8 cellular contexts compared by ENCODE assay signal in the genomic region with DNA sequence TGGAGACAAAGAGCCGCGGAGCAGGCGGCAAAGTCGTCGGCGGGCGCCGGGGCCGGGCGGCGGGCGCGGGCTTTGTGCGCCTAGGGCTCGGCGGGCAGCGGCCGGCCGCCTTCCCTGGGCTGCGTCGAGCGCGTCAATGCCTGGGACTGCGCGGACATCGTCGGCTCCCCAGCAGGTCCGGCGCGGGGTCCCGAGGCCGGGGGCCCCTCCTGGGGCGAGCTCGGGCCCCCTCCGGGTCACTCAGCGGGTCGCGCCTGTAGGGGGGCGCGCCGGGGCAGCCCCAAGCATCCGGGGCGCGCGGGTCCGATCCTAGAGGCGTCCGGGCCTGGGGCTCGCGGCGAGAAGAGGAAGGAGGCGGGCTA. TPM values are rescaled to one million over a fixed set of nuclear protein-coding genes. Genes with fewer than 3 reads are reported as not detected.
DNase-seq lines count a peak whose midpoint lies in the region; ATAC-seq and TF ChIP-seq lines count a peak whose summit lies in the region.

No MANE protein-coding gene starts in this region.

- H3K4me3 Mint-ChIP-seq in CD4-positive, CD25-positive, alpha-beta regulatory T cell, result peak overlapping the region; percentile 93 to 100 (median 98)
- H3K4me3 Mint-ChIP-seq in neural progenitor cell, result peak overlapping the region; percentile 99

- peaks cover 23 to 66% (median 42%) of the 10 kb centered on the region in 4 donors for H3K4me1 Mint-ChIP-seq in CD4-positive, CD25-positive, alpha-beta regulatory T cell
- H3K4me1 Mint-ChIP-seq in neural progenitor cell, result peaks cover 59% of the 10 kb centered on the region

- H3K36me3 ChIP-seq in CD4-positive, CD25-positive, alpha-beta regulatory T cell (ENCODE audit: control insufficient read depth, insufficient read depth, low read length), result peaks cover 10% of the 10 kb centered on the region
- peaks cover 4 to 5% of the 10 kb centered on the region in 2 donors for H3K36me3 ChIP-seq in duodenal mucosa (ENCODE audit: control insufficient read depth in 1 of 2, insufficient read depth in 2 of 2, low read length in 2 of 2)
- no peaks in the 10 kb centered on the region for H3K36me3 ChIP-seq in neural progenitor cell

- H3K27ac Mint-ChIP-seq in CD4-positive, CD25-positive, alpha-beta regulatory T cell, result peak overlapping the region in 1 of 3 donors; percentile 95
- H3K27ac Mint-ChIP-seq in neural progenitor cell, result no peak overlapping the region

- H3K27me3 Mint-ChIP-seq in CD4-positive, CD25-positive, alpha-beta regulatory T cell, result peaks cover 31% of the 10 kb centered on the region
- peaks cover 12% of the 10 kb centered on the region for H3K27me3 Mint-ChIP-seq in neural progenitor cell (ENCODE audit: insufficient read depth, low read depth)

- peak overlapping the region; percentile 94 for H3K4me2 ChIP-seq in neural progenitor cell

- H3K27ac ChIP-seq in CD4-positive, CD25-positive, alpha-beta regulatory T cell (ENCODE audit: insufficient read depth, low read length, poor library complexity, severe bottlenecking), result peak overlapping the region; percentile 92
- H3K27ac ChIP-seq in duodenal mucosa (ENCODE audit: low read depth, low read length) (peak overlapping the region; percentile 87), neural progenitor cell (peak overlapping the region; percentile 68)

- H3F3A ChIP-seq in neural progenitor cell (ENCODE audit: low read depth), result peaks cover 23% of the 10 kb centered on the region

- H3K9me3 Mint-ChIP-seq in CD4-positive, CD25-positive, alpha-beta regulatory T cell, result no peaks in the 10 kb centered on the region
- peaks cover 2% of the 10 kb centered on the region for H3K9me3 Mint-ChIP-seq in neural progenitor cell

- no peaks in the 10 kb centered on the region for H3K9me3 ChIP-seq in CD4-positive, CD25-positive, alpha-beta regulatory T cell (ENCODE audit: control insufficient read depth in 2 of 2, low read length in 2 of 2)
- H3K9me3 ChIP-seq in duodenal mucosa (ENCODE audit: control insufficient read depth in 1 of 2, low read length in 2 of 2) (no peaks in the 10 kb centered on the region), neural progenitor cell (ENCODE audit: low read depth) (no peaks in the 10 kb centered on the region)

- ATAC-seq in CD4-positive, CD25-positive, alpha-beta regulatory T cell (ENCODE audit: low read depth in 2 of 2), result no peak
- no peak for ATAC-seq in HG02610 (IDR thresholded peaks at IDR 0.05; ENCODE audit: unreplicated experiment)
- ATAC-seq in GM19395 (IDR thresholded peaks at IDR 0.05; ENCODE audit: unreplicated experiment), result no peak

- H3K4me3 ChIP-seq in CD4-positive, CD25-positive, alpha-beta regulatory T cell (ENCODE audit: low read depth, low read length), result no peak overlapping the region
- peak overlapping the region; percentile 88 for H3K4me3 ChIP-seq in NB4 (ENCODE audit: low read depth, low read length)
- peak overlapping the region; percentile 85 to 97 for H3K4me3 ChIP-seq in duodenal mucosa (ENCODE audit: low read depth in 1 of 2, low read length in 2 of 2)
- H3K4me3 ChIP-seq in neural progenitor cell, result peak overlapping the region; percentile 97

- no peak overlapping the region for H2AFZ ChIP-seq in neural progenitor cell (replicated peaks)

- TF ChIP-seq POLR2A in NB4 (IDR thresholded peaks at IDR 0.05; ENCODE audit: extremely low read depth, insufficient read length), result no peak

- peaks cover 9% of the 10 kb centered on the region for H3K36me3 Mint-ChIP-seq in CD4-positive, CD25-positive, alpha-beta regulatory T cell
- peaks cover 10% of the 10 kb centered on the region for H3K36me3 Mint-ChIP-seq in neural progenitor cell

- no peak for TF ChIP-seq CTCF in NB4 (IDR thresholded peaks at IDR 0.05; ENCODE audit: low read depth, low read length)
- TF ChIP-seq CTCF in neural progenitor cell (IDR thresholded peaks at IDR 0.05), result no peak

- DNase-seq in CD4-positive, CD25-positive, alpha-beta regulatory T cell, result peak in 1 of 3 donors; percentile 17
- no peak for DNase-seq in NB4 (ENCODE audit: low read depth)
- peak; percentile 77 for DNase-seq in neural progenitor cell (ENCODE audit: low spot score)
- no peak for DNase-seq in NCI-H748 (lab: John Stamatoyannopoulos, UW; ENCODE audit: unreplicated experiment)
- no peak for DNase-seq in islet precursor cell

- H3K4me1 ChIP-seq in CD4-positive, CD25-positive, alpha-beta regulatory T cell (ENCODE audit: control insufficient read depth, insufficient read depth, low read length, poor library complexity, severe bottlenecking), result peaks cover 78% of the 10 kb centered on the region
- peaks cover 48 to 59% of the 10 kb centered on the region in 2 donors for H3K4me1 ChIP-seq in duodenal mucosa (ENCODE audit: control insufficient read depth in 1 of 2, insufficient read depth in 2 of 2, low read length in 2 of 2)
- H3K4me1 ChIP-seq in neural progenitor cell, result peaks cover 43% of the 10 kb centered on the region

- peaks cover 57% of the 10 kb centered on the region for H3K79me2 ChIP-seq in neural progenitor cell (ENCODE audit: low read depth)

- H3K9ac ChIP-seq in duodenal mucosa (ENCODE audit: low read depth in 1 of 2, low read length in 2 of 2), result peak overlapping the region; percentile 75 to 81
- H3K9ac ChIP-seq in neural progenitor cell, result peak overlapping the region; percentile 84

- peaks cover 58% of the 10 kb centered on the region for H4K20me1 ChIP-seq in neural progenitor cell (ENCODE audit: low read depth)

- H3K27me3 ChIP-seq in CD4-positive, CD25-positive, alpha-beta regulatory T cell (ENCODE audit: control insufficient read depth, insufficient read depth, low read length), result no peaks in the 10 kb centered on the region
- H3K27me3 ChIP-seq in duodenal mucosa (ENCODE audit: control insufficient read depth in 1 of 2, insufficient read depth in 2 of 2, low read length in 2 of 2) (no peaks in the 10 kb centered on the region), neural progenitor cell (peaks cover 8% of the 10 kb centered on the region)

RNA-seq across cellular contexts. Expression of gene TLE3, which starts 0.8 kb away (rescaled TPM):
- 115 TPM for total RNA-seq in CD4-positive, CD25-positive, alpha-beta regulatory T cell
- polyA plus RNA-seq in CD4-positive, CD25-positive, alpha-beta regulatory T cell, result 10 to 100 TPM in 3 of 4 donors, 1 to 10 TPM in 1; 8.4 to 13.9 (median 11.7) TPM
- total RNA-seq in neural progenitor cell (ENCODE audit: low replicate concordance), result 22.1 and 78.5 TPM in 2 replicates
